In the genomic region with DNA sequence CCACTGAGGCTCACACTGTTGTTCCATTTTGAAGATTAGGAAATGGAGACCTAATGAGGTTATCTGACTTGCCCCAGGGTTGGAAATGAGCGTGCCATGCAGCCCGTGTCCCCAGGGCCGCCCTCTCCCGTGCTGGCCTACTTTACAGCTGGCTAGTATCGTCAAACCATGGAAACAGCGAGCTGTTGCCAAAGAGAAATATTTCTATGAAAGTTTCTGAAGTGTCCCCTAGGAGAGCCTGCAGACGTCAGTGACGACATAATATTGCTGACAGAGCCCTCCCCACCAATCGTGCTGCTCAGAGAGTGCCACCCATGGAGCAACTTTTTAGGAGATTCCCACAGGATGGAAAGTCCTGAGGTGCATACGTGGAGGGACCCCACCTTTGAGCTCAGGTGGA, we compare ENCODE assay signal across 1 cellular context.
TF ChIP-seq lines count a peak whose summit lies in the region.

No MANE protein-coding gene starts in this region.

TF ChIP-seq in HepG2, 621 proteins besides CTCF, POLR2A, EP300 and RAD21 (continued from another document):
- TF ChIP-seq, protein P1, sequence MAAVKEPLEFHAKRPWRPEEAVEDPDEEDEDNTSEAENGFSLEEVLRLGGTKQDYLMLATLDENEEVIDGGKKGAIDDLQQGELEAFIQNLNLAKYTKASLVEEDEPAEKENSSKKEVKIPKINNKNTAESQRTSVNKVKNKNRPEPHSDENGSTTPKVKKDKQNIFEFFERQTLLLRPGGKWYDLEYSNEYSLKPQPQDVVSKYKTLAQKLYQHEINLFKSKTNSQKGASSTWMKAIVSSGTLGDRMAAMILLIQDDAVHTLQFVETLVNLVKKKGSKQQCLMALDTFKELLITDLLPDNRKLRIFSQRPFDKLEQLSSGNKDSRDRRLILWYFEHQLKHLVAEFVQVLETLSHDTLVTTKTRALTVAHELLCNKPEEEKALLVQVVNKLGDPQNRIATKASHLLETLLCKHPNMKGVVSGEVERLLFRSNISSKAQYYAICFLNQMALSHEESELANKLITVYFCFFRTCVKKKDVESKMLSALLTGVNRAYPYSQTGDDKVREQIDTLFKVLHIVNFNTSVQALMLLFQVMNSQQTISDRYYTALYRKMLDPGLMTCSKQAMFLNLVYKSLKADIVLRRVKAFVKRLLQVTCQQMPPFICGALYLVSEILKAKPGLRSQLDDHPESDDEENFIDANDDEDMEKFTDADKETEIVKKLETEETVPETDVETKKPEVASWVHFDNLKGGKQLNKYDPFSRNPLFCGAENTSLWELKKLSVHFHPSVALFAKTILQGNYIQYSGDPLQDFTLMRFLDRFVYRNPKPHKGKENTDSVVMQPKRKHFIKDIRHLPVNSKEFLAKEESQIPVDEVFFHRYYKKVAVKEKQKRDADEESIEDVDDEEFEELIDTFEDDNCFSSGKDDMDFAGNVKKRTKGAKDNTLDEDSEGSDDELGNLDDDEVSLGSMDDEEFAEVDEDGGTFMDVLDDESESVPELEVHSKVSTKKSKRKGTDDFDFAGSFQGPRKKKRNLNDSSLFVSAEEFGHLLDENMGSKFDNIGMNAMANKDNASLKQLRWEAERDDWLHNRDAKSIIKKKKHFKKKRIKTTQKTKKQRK (IDR thresholded peaks at IDR 0.05; ENCODE audit: low read length) = no peak
- TF ChIP-seq CBFB (CRISPR knock-in tag; IDR thresholded peaks at IDR 0.05) = no peak
- no peak for TF ChIP-seq ZNF891 (CRISPR knock-in tag; IDR thresholded peaks at IDR 0.05)
- TF ChIP-seq ZIK1 (CRISPR knock-in tag; IDR thresholded peaks at IDR 0.05; ENCODE audit: borderline replicate concordance, low read depth) = no peak
- no peak for TF ChIP-seq ZMAT3 (CRISPR knock-in tag; conservative IDR thresholded peaks at IDR 0.05)
- TF ChIP-seq, protein P2, sequence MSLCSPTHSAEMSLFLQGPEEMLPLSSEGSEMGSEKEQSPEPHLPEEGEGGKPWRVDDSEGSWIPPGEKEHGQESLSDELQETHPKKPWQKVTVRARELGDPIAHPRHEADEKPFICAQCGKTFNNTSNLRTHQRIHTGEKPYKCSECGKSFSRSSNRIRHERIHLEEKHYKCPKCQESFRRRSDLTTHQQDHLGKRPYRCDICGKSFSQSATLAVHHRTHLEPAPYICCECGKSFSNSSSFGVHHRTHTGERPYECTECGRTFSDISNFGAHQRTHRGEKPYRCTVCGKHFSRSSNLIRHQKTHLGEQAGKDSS (CRISPR knock-in tag; IDR thresholded peaks at IDR 0.05; ENCODE audit: borderline replicate concordance, low read depth) = no peak
- TF ChIP-seq, protein P3, sequence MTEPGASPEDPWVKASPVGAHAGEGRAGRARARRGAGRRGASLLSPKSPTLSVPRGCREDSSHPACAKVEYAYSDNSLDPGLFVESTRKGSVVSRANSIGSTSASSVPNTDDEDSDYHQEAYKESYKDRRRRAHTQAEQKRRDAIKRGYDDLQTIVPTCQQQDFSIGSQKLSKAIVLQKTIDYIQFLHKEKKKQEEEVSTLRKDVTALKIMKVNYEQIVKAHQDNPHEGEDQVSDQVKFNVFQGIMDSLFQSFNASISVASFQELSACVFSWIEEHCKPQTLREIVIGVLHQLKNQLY (CRISPR knock-in tag; IDR thresholded peaks at IDR 0.05) = no peak
- TF ChIP-seq, protein P4, sequence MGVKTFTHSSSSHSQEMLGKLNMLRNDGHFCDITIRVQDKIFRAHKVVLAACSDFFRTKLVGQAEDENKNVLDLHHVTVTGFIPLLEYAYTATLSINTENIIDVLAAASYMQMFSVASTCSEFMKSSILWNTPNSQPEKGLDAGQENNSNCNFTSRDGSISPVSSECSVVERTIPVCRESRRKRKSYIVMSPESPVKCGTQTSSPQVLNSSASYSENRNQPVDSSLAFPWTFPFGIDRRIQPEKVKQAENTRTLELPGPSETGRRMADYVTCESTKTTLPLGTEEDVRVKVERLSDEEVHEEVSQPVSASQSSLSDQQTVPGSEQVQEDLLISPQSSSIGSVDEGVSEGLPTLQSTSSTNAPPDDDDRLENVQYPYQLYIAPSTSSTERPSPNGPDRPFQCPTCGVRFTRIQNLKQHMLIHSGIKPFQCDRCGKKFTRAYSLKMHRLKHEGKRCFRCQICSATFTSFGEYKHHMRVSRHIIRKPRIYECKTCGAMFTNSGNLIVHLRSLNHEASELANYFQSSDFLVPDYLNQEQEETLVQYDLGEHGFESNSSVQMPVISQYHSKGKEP (CRISPR knock-in tag; IDR thresholded peaks at IDR 0.05) = no peak
